8 cellular contexts compared by ENCODE assay signal in the genomic region with DNA sequence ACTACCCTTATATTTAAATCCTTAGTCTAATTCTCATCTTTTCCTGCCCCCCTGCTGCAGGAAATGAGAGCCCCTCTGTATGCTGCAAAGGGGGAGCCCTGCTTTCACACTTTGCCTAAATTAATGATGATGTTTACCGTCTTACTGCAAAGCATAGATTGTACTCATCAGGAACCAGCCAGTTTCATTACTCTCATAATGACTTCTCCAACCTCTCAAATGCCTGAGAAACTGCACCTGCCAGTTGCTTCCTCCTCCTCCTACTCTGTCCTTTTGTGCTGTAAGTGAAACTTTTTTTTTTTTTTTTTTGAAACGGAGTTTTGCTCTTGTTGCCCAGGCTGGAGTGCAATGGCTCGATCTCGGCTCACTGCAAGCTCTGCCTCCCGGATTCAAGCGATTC.
DNase-seq lines count a peak whose midpoint lies in the region; ATAC-seq, FAIRE-seq and TF ChIP-seq lines count a peak whose summit lies in the region.
"Had no signal": no experiment of that assay in that cellular context is flagged by ENCODE, and none has a peak within 500 bp of the region (broad histone marks: within the 10 kb centered on the region; RNA-seq: fewer than 3 reads in every experiment).

No MANE protein-coding gene starts in this region.

- H3F3A ChIP-seq in MM.1S (ENCODE audit: insufficient read depth, low read length), result 0 out of 2 replicates have a peak, but pooled peaks cover 7% of the 10 kb centered on the region

- no peaks in the 10 kb centered on the region for H3K79me2 ChIP-seq in MM.1S (ENCODE audit: low read length)

- no peak for FAIRE-seq in RCC 7860 (lab: Jason Lieb, UNC)

- TF ChIP-seq CTCF in HFFc6 (IDR thresholded peaks at IDR 0.05), result no peak
- no peak for TF ChIP-seq CTCF in MM.1S (IDR thresholded peaks at IDR 0.05; ENCODE audit: low read length)

- H3K4me3 Mint-ChIP-seq in HFFc6 (peak overlapping the region; percentile 80), memory B cell (peak overlapping the region; percentile 85)

- peaks cover 6% of the 10 kb centered on the region for H3K4me1 ChIP-seq in MM.1S (ENCODE audit: low read length)

- H3K9me3 Mint-ChIP-seq in HFFc6 (no peaks in the 10 kb centered on the region), memory B cell (peaks cover 9% of the 10 kb centered on the region)

- H3K36me3 ChIP-seq in MM.1S (replicated peaks; ENCODE audit: insufficient read depth, low read length), result no peaks in the 10 kb centered on the region

- H3K27me3 Mint-ChIP-seq in HFFc6 (ENCODE audit: insufficient read depth) (peaks cover 8% of the 10 kb centered on the region), memory B cell (peaks cover 2% of the 10 kb centered on the region)

- DNase-seq in HFFc6, result no peak
- peak; percentile 75 for DNase-seq in MM.1S
- DNase-seq in memory B cell (ENCODE audit: low spot score in 2 of 2), result peak in 1 of 2 donors; percentile 12
- DNase-seq in RCC 7860 (ENCODE audit: low spot score), result no peak
- DNase-seq in NCI-H128 (lab: John Stamatoyannopoulos, UW; ENCODE audit: unreplicated experiment), result no peak
- no peak for DNase-seq in NCI-H2029 (lab: John Stamatoyannopoulos, UW)
- DNase-seq: NCI-H774 had no signal

- no peak overlapping the region for H3K4me3 ChIP-seq in MM.1S (ENCODE audit: low read length)

- peak overlapping the region; percentile 9; the same call in 1 of the 2 replicates for H3K27ac ChIP-seq in MM.1S (ENCODE audit: low read length)

- no peaks in the 10 kb centered on the region for H3K27me3 ChIP-seq in MM.1S (replicated peaks; ENCODE audit: insufficient read depth, low read length)

- H3K36me3 Mint-ChIP-seq in HFFc6 (ENCODE audit: low read depth) (peaks cover 4% of the 10 kb centered on the region; the same call in 1 of the 2 replicates), memory B cell (peaks cover 8% of the 10 kb centered on the region)

- peak; percentile 88 for ATAC-seq in GM19035 (IDR thresholded peaks at IDR 0.05; ENCODE audit: unreplicated experiment)
- peak; percentile 82 for ATAC-seq in memory B cell (ENCODE audit: low read depth)

- H3K27ac Mint-ChIP-seq in HFFc6 (peak overlapping the region; percentile 92), memory B cell (no peak overlapping the region)

- no peak overlapping the region for H3K9ac ChIP-seq in MM.1S (ENCODE audit: low read length)

- H3K4me2 ChIP-seq in MM.1S (ENCODE audit: low read depth, low read length), result peak overlapping the region; percentile 40; the same call in 1 of the 2 replicates

- H2AFZ ChIP-seq in MM.1S (ENCODE audit: low read length), result no peak overlapping the region

- H4K20me1 ChIP-seq in MM.1S (ENCODE audit: insufficient read depth, low read length), result no peaks in the 10 kb centered on the region

- peaks cover 86% of the 10 kb centered on the region for H3K4me1 Mint-ChIP-seq in HFFc6 (ENCODE audit: low read depth)
- peaks cover 24% of the 10 kb centered on the region for H3K4me1 Mint-ChIP-seq in memory B cell

- H3K9me3 ChIP-seq in MM.1S (replicated peaks; ENCODE audit: insufficient read depth, low read length), result no peaks in the 10 kb centered on the region

- H3K9me2 ChIP-seq in MM.1S (replicated peaks; ENCODE audit: insufficient read depth, low read length), result no peaks in the 10 kb centered on the region
